In genomic region chr4:139085141-139085540, GRCh38 we compare ENCODE assay signal across 8 cellular contexts.
DNase-seq lines count a peak whose midpoint lies in the region; ATAC-seq, FAIRE-seq and TF ChIP-seq lines count a peak whose summit lies in the region.

No MANE protein-coding gene starts in this region.

- H3K36me3 ChIP-seq in MG63 = peaks cover 3% of the 10 kb centered on the region; the same call in 1 of the 2 replicates
- peaks cover 0 to 11% (median 0%) of the 10 kb centered on the region in 3 experiments for H3K36me3 ChIP-seq in naive thymus-derived CD4-positive, alpha-beta T cell (ENCODE audit: control insufficient read depth in 2 of 3, insufficient read depth in 3 of 3, low read length in 3 of 3)

- H3K27me3 Mint-ChIP-seq in chondrocyte (ENCODE audit: low read depth) = no peaks in the 10 kb centered on the region
- no peaks in the 10 kb centered on the region for H3K27me3 Mint-ChIP-seq in naive thymus-derived CD4-positive, alpha-beta T cell

- H3K4me3 Mint-ChIP-seq in chondrocyte (ENCODE audit: unreplicated experiment) = peak overlapping the region; percentile 99
- H3K4me3 Mint-ChIP-seq in naive thymus-derived CD4-positive, alpha-beta T cell = peak overlapping the region in 9 of 10 donors; percentile 90 to 100 (median 92)

- CTCF ChIA-PET in naive thymus-derived CD4-positive, alpha-beta T cell (lab: Charles Lee) = interaction anchor here (0.6 to 2.3 kb wide), 3 partner anchors 15 to 445 kb away, joined by 3 to 12 read pairs (median 4); no protein-coding TSS in a partner anchor

- H3K27ac Mint-ChIP-seq in chondrocyte (ENCODE audit: unreplicated experiment) = peak overlapping the region; percentile 99
- H3K27ac Mint-ChIP-seq in naive thymus-derived CD4-positive, alpha-beta T cell = peak overlapping the region; percentile 42 to 100 (median 93)

- H3K9me3 ChIP-seq in MG63 = no peaks in the 10 kb centered on the region
- no peaks in the 10 kb centered on the region for H3K9me3 ChIP-seq in naive thymus-derived CD4-positive, alpha-beta T cell (ENCODE audit: control insufficient read depth in 2 of 3, low read length in 3 of 3)

- POLR2A ChIA-PET in naive thymus-derived CD4-positive, alpha-beta T cell (lab: Charles Lee) = interaction anchor here (0.7 to 4.6 kb wide), 3 partner anchors 92 to 401 kb away, joined by 3 to 36 read pairs (median 18); partner anchors contain the start of genes ELF2 and NAA15

- peaks cover 1% of the 10 kb centered on the region for H3K36me3 Mint-ChIP-seq in chondrocyte (ENCODE audit: low read depth)
- H3K36me3 Mint-ChIP-seq in naive thymus-derived CD4-positive, alpha-beta T cell = peaks cover 0 to 7% (median 0%) of the 10 kb centered on the region in 5 donors

- no peaks in the 10 kb centered on the region for H3K27me3 ChIP-seq in MG63
- H3K27me3 ChIP-seq in naive thymus-derived CD4-positive, alpha-beta T cell (ENCODE audit: control insufficient read depth in 2 of 2, insufficient read depth in 2 of 2, low read length in 2 of 2) = no peaks in the 10 kb centered on the region

- TF ChIP-seq CTCF in chondrocyte (IDR thresholded peaks at IDR 0.05) = peak; percentile 76

- H3K4me1 ChIP-seq in naive thymus-derived CD4-positive, alpha-beta T cell (ENCODE audit: control insufficient read depth in 2 of 2, insufficient read depth in 2 of 2, low read length in 2 of 2) = peaks cover 16 to 24% of the 10 kb centered on the region in 2 donors

- TF ChIP-seq POLR2A in H54 (IDR thresholded peaks at IDR 0.05; ENCODE audit: low read depth, low read length) = no peak

- intact Hi-C loops in naive thymus-derived CD4-positive, alpha-beta T cell (cut with micrococcal nuclease) = loop anchor here (1.0 to 10.0 kb wide), 2 partner anchors 55 to 570 kb away; no protein-coding TSS in a partner anchor

- peaks cover 36% of the 10 kb centered on the region for H3K4me1 Mint-ChIP-seq in chondrocyte (ENCODE audit: low read depth)
- H3K4me1 Mint-ChIP-seq in naive thymus-derived CD4-positive, alpha-beta T cell = peaks cover 11 to 39% (median 31%) of the 10 kb centered on the region in 7 donors

- no peak for FAIRE-seq in H54 (lab: Jason Lieb, UNC)

- H3K9me3 Mint-ChIP-seq in chondrocyte (ENCODE audit: low read depth) = no peaks in the 10 kb centered on the region
- peaks cover 0 to 4% (median 0%) of the 10 kb centered on the region in 11 donors for H3K9me3 Mint-ChIP-seq in naive thymus-derived CD4-positive, alpha-beta T cell

- H3K27ac ChIP-seq in naive thymus-derived CD4-positive, alpha-beta T cell (ENCODE audit: low read depth, low read length) = peak overlapping the region; percentile 96

- DNase-seq in EL (peak; percentile 6), MG63 (no peak), chondrocyte (ENCODE audit: low spot score) (no peak), H54 (ENCODE audit: insufficient read length, low spot score) (no peak), NCI-H748 treated with DMSO at 0.1 percent for 48 hours (lab: John Stamatoyannopoulos, UW) (no peak)
- DNase-seq in naive thymus-derived CD4-positive, alpha-beta T cell = peak in 6 of 9 donors; percentile 6 to 22 (median 12)
- no peak for DNase-seq in activated CD4-positive, CD25-positive, alpha-beta regulatory T cell (lab: John Stamatoyannopoulos, UW)

- no peak for ATAC-seq in naive thymus-derived CD4-positive, alpha-beta T cell
- no peak for ATAC-seq in HG02840 (IDR thresholded peaks at IDR 0.05; ENCODE audit: low FRiP score, unreplicated experiment)

- H3K4me3 ChIP-seq in MG63 = peak overlapping the region; percentile 89
- H3K4me3 ChIP-seq in naive thymus-derived CD4-positive, alpha-beta T cell (ENCODE audit: low read length) = no peak overlapping the region

Comparison
In these comparisons a context has a peak if more than half of its experiments do, and no peak if none do; other contexts are left out.
1. DNase-seq: peak in EL (single experiment) and naive thymus-derived CD4-positive, alpha-beta T cell (6 of 9); none in MG63 (single experiment), chondrocyte (single experiment), H54 (single experiment), NCI-H748 treated with DMSO at 0.1 percent for 48 hours (single experiment) and activated CD4-positive, CD25-positive, alpha-beta regulatory T cell (0 of 4).